1 cellular context compared by ENCODE assay signal in the genomic region with DNA sequence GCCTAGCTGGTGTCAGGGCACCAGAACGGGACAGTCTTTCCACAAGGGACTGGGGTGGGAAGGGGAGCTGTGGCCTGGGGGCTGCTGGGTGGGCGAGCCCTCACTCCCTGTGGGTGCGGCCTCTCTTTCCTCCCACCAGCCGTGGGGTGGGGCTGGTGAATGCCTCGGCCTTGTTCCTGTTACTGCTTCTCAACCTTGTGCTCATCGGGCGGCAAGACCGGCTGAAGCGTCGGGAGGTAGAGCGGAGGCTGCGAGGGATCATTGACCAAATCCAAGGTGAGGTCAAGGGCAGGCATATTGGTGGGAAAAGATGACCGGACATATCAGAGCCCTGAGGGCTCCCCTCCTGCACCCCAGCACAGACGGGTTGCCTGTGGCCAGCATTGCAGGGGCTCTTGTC.
TF ChIP-seq lines count a peak whose summit lies in the region.

No MANE protein-coding gene starts in this region.

TF ChIP-seq in WTC11, 78 proteins besides CTCF, POLR2A, EP300 and RAD21 (continued from another document):
- TF ChIP-seq, protein P1, sequence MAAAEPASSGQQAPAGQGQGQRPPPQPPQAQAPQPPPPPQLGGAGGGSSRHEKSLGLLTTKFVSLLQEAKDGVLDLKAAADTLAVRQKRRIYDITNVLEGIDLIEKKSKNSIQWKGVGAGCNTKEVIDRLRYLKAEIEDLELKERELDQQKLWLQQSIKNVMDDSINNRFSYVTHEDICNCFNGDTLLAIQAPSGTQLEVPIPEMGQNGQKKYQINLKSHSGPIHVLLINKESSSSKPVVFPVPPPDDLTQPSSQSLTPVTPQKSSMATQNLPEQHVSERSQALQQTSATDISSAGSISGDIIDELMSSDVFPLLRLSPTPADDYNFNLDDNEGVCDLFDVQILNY (CRISPR knock-in tag; IDR thresholded peaks at IDR 0.05), result no peak
- no peak for TF ChIP-seq NFE2L1 (CRISPR knock-in tag; IDR thresholded peaks at IDR 0.05)
- TF ChIP-seq ATF2 (CRISPR knock-in tag; IDR thresholded peaks at IDR 0.05; ENCODE audit: borderline replicate concordance, low read depth), result no peak
